8 cellular contexts compared by ENCODE assay signal in the genomic region with DNA sequence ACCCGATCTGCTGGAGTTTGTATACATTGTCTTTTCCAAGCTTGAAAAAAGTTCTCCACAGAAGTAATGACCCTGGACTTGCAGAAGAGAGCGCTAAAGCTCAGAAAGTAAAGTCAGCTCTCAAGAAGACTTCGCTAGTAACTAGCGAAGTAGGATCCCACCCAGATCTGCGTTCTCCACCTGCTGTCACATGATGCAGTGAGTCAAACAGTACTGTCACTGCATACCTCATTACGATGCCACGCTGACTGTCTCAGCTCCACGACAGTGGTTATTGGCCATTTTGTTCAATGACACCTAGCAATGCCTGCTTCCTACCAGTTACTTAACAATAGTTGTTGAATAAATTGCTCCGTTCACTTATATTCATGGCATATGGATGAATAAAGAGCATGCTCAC. TPM values are rescaled to one million over a fixed set of nuclear protein-coding genes. Genes with fewer than 3 reads are reported as not detected.
A peak's percentile ranks its signal among the peaks of the same experiment; 100 is the strongest.
DNase-seq lines count a peak whose midpoint lies in the region; ATAC-seq and TF ChIP-seq lines count a peak whose summit lies in the region.

No MANE protein-coding gene starts in this region.

- no peaks in the 10 kb centered on the region for H4K20me1 ChIP-seq in PC-3 (ENCODE audit: low read length)

- peaks cover 61 to 65% of the 10 kb centered on the region in 2 donors for H3K27me3 Mint-ChIP-seq in stimulated activated naive B cell treated with anti-CD40 and anti-IgM and Interleukin-4, amounts not matched to agents 10 μg/mL and 1 μg/mL and 100 μg/mL, for 72 hours

- peaks cover 22% of the 10 kb centered on the region for H3K4me1 ChIP-seq in PC-3 (ENCODE audit: insufficient read depth, low read length)

- CTCF ChIA-PET in PC-3 (lab: Charles Lee) = interaction anchor here (0.5 to 1.7 kb wide), 14 partner anchors 43 to 466 kb away, joined by 3 to 31 read pairs (median 4); no protein-coding TSS in a partner anchor

- no peaks in the 10 kb centered on the region for H3K36me3 ChIP-seq in PC-3 (ENCODE audit: low read depth, low read length)

- TF ChIP-seq CTCF in PC-3 (conservative IDR thresholded peaks at IDR 0.05; ENCODE audit: low read depth, low read length) (peak; percentile 87), cardiac fibroblast (IDR thresholded peaks at IDR 0.05; ENCODE audit: low read depth, low read length) (peak; percentile 81)

- H3F3A ChIP-seq in PC-3 (ENCODE audit: low read length, unreplicated experiment) = no peaks in the 10 kb centered on the region

- no peaks in the 10 kb centered on the region for H3K9me3 ChIP-seq in PC-3 (ENCODE audit: low read length)

- H3K4me1 Mint-ChIP-seq in stimulated activated naive B cell treated with anti-CD40 and anti-IgM and Interleukin-4, amounts not matched to agents 10 μg/mL and 1 μg/mL and 100 μg/mL, for 72 hours = peaks cover 0 to 5% of the 10 kb centered on the region in 2 donors

- peaks cover 0 to 2% of the 10 kb centered on the region in 2 donors for H3K9me3 Mint-ChIP-seq in stimulated activated naive B cell treated with anti-CD40 and anti-IgM and Interleukin-4, amounts not matched to agents 10 μg/mL and 1 μg/mL and 100 μg/mL, for 72 hours

- POLR2A ChIA-PET in PC-3 (lab: Charles Lee; ENCODE audit: unreplicated experiment) = no interaction called here

- H3K27me3 ChIP-seq in PC-3 (ENCODE audit: low read length) = no peaks in the 10 kb centered on the region

- no peaks in the 10 kb centered on the region for H3K9me2 ChIP-seq in PC-3 (replicated peaks; ENCODE audit: low read length)

- H2AFZ ChIP-seq in PC-3 (ENCODE audit: low read length) = peak overlapping the region; percentile 69

- no TSS peak for BruUV-seq in PC-3 (replicated peaks; lab: Mats Ljungman, UMichigan)

- ATAC-seq in GM19328 (IDR thresholded peaks at IDR 0.05; ENCODE audit: unreplicated experiment) = peak; percentile 71
- peak; percentile 95 for ATAC-seq in PC-3
- ATAC-seq in left lobe of liver = peak; percentile 94
- peak; percentile 57 to 86 for ATAC-seq in stimulated activated naive B cell treated with anti-CD40 and anti-IgM and Interleukin-4, amounts not matched to agents 10 μg/mL and 1 μg/mL and 100 μg/mL, for 72 hours (replicated peaks)

- 0 out of 2 replicates have a peak overlapping the region, but pooled peaks have one; percentile 20 for H3K4me3 ChIP-seq in PC-3 (ENCODE audit: low read length)
- no peak overlapping the region for H3K4me3 ChIP-seq in cardiac fibroblast (replicated peaks in 1 of 2; ENCODE audit: low read depth in 2 of 2, low read length in 2 of 2)

- H3K36me3 Mint-ChIP-seq in stimulated activated naive B cell treated with anti-CD40 and anti-IgM and Interleukin-4, amounts not matched to agents 10 μg/mL and 1 μg/mL and 100 μg/mL, for 72 hours = no peaks in the 10 kb centered on the region

- H3K4me2 ChIP-seq in PC-3 (ENCODE audit: low read length) = peak overlapping the region; percentile 70

- H3K27ac Mint-ChIP-seq in stimulated activated naive B cell treated with anti-CD40 and anti-IgM and Interleukin-4, amounts not matched to agents 10 μg/mL and 1 μg/mL and 100 μg/mL, for 72 hours = no peak overlapping the region

- peak overlapping the region; percentile 60 for H3K27ac ChIP-seq in PC-3 (ENCODE audit: low read length)

- intact Hi-C loops in PC-3 (cut with micrococcal nuclease) = loop anchor here (1.0 to 10.0 kb wide), 11 partner anchors 14 to 467 kb away; a partner anchor contains a TSS

- no peaks in the 10 kb centered on the region for H3K79me2 ChIP-seq in PC-3 (ENCODE audit: low read length)

- H3K4me3 Mint-ChIP-seq in stimulated activated naive B cell treated with anti-CD40 and anti-IgM and Interleukin-4, amounts not matched to agents 10 μg/mL and 1 μg/mL and 100 μg/mL, for 72 hours = no peak overlapping the region

- peak; percentile 50 for DNase-seq in DMS153 treated with DMSO at 0.1 percent for 48 hours (lab: John Stamatoyannopoulos, UW; ENCODE audit: unreplicated experiment)
- peak; percentile 94 for DNase-seq in HT-29 (ENCODE audit: low spot score)
- DNase-seq in PC-3 = peak; percentile 95
- peak; percentile 90 to 92 for DNase-seq in cardiac fibroblast (ENCODE audit: low read depth in 2 of 2)
- DNase-seq in left lobe of liver (ENCODE audit: low spot score) = no peak
- no peak for DNase-seq in stimulated activated naive B cell treated with anti-CD40 and anti-IgM and Interleukin-4, amounts not matched to agents 10 μg/mL and 1 μg/mL and 100 μg/mL, for 72 hours
- DNase-seq in effector CD8-positive, alpha-beta T cell (lab: John Stamatoyannopoulos, UW) = no peak

- H3K9ac ChIP-seq in PC-3 (ENCODE audit: low read length) = peak overlapping the region; percentile 20; the same call in 1 of the 2 replicates

RNA-seq across cellular contexts. Expression of a gene that starts 29.7 kb away (rescaled TPM):
- 82.1 and 93.4 TPM in 2 replicates for total RNA-seq in HT-29 (2014; rRNA removed; shearing (Covaris generic))
- total RNA-seq in PC-3 (2014; rRNA removed) (128 and 177 TPM in 2 replicates), left lobe of liver (57.8 TPM)

Comparison
In these comparisons a context has a peak if more than half of its experiments do, and no peak if none do; other contexts are left out.
1. DNase-seq: peak in DMS153 treated with DMSO at 0.1 percent for 48 hours (single experiment), HT-29 (single experiment), PC-3 (single experiment) and cardiac fibroblast (2 of 2); none in left lobe of liver (single experiment), stimulated activated naive B cell treated with anti-CD40 and anti-IgM and Interleukin-4, amounts not matched to agents 10 μg/mL and 1 μg/mL and 100 μg/mL, for 72 hours (single experiment) and effector CD8-positive, alpha-beta T cell (single experiment).
2. Peak in every context shown above with its lines, with median percentiles within 50 percentile points of each other: ATAC-seq.